Comparison of ENCODE assay signal across 19 cellular contexts in the genomic region with DNA sequence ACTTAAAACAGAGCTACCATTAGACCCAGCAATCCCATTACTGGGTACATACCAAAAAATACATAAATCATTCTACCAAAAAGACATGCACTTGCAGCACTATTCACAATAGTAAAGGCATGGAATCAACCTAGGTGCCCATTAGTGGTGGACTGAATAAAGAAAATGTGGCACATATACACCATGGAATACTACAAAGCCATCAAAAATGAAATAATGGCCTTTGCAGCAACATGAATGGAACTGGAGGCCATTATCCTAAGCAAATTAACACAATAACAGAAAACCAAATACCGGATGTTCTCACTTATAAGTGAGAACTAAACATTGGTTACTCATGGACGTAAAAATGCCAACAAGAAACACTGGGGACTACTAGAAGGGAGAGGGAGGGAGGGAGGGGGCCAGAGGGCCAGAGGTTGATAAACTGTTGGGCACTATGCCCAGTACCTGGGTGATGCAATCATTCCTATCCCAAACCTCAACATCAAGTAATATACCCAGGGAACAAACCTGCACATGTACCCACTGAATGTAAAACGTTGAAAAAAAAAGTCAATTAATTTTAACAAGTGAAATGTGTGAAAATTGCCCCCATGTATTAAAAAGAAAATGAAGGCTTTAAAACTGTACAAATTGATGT. TPM values are rescaled to one million over a fixed set of nuclear protein-coding genes. Genes with fewer than 3 reads are reported as not detected.
DNase-seq lines count a peak whose midpoint lies in the region; ATAC-seq and TF ChIP-seq lines count a peak whose summit lies in the region.
"Had no signal": no experiment of that assay in that cellular context is flagged by ENCODE, and none has a peak within 500 bp of the region (broad histone marks: within the 10 kb centered on the region; RNA-seq: fewer than 3 reads in every experiment).

No MANE protein-coding gene starts in this region.

- no TSS peak for BruUV-seq in Panc1 (replicated peaks; lab: Mats Ljungman, UMichigan)

- H3K36me3 ChIP-seq in Panc1 (ENCODE audit: control insufficient read depth, insufficient read depth, low read length): no peaks in the 10 kb centered on the region
- H3K36me3 ChIP-seq in hepatocyte (replicated peaks; ENCODE audit: insufficient read depth, low read depth): no peaks in the 10 kb centered on the region
- H3K36me3 ChIP-seq: BLaER1 treated with 17β-estradiol and CSF1 and Interleukin-3, amounts not matched to agents 10 nM and 100 nM; MG63 had no signal

- no peak for TF ChIP-seq POLR2A in GM18505 (IDR thresholded peaks at IDR 0.05; ENCODE audit: borderline replicate concordance, extremely low read depth, insufficient read depth, insufficient read length)

- H3K9me2 ChIP-seq in hepatocyte (replicated peaks; ENCODE audit: insufficient read depth): no peaks in the 10 kb centered on the region

- TF ChIP-seq CTCF in Panc1 (IDR thresholded peaks at IDR 0.05) (no peak), hepatocyte (IDR thresholded peaks at IDR 0.05; ENCODE audit: poor library complexity) (no peak)

- DNase-seq in DMS 273 (lab: John Stamatoyannopoulos, UW; ENCODE audit: unreplicated experiment): peak; percentile 30
- no peak for DNase-seq in DMS 273 treated with DMSO at 0.1 percent for 48 hours (lab: John Stamatoyannopoulos, UW)
- peak; percentile 9 for DNase-seq in Daoy (ENCODE audit: low read depth)
- no peak for DNase-seq in Panc1 (ENCODE audit: low read depth, low spot score)
- peak; percentile 13 for DNase-seq in hepatocyte (ENCODE audit: low spot score)
- no peak for DNase-seq in activated CD4-positive, alpha-beta T cell treated with anti-CD3 and anti-CD28 coated beads, Interleukin-2, amount 50 U/mL, for 4 hours
- DNase-seq: KBM-7, MG63, NCI-H1105, NCI-H187 treated with DMSO at 0.1 percent for 48 hours, NCI-H2171 treated with DMSO at 0.1 percent for 48 hours, NCI-H510A treated with DMSO at 0.1 percent for 48 hours had no signal

- in situ Hi-C loops in Panc1 (cut with HindIII; ENCODE audit: low pct_unique_long_range_greater_than_20kb, low sequenced_read_pairs): no loop called here

- no peaks in the 10 kb centered on the region for H3K79me2 ChIP-seq in hepatocyte

- intact Hi-C loops in Panc1 (cut with micrococcal nuclease; ENCODE audit: unreplicated experiment): no loop called here

- no peaks in the 10 kb centered on the region for H3K27me3 ChIP-seq in Panc1 (ENCODE audit: control insufficient read depth, insufficient read depth, low read length)
- no peaks in the 10 kb centered on the region for H3K27me3 ChIP-seq in hepatocyte
- H3K27me3 ChIP-seq: BLaER1 treated with 17β-estradiol and CSF1 and Interleukin-3, amounts not matched to agents 10 nM and 100 nM; MG63 had no signal

- H3K4me1 ChIP-seq in Panc1 (ENCODE audit: control insufficient read depth, insufficient read depth, low read length): peaks cover 17% of the 10 kb centered on the region
- H3K4me1 ChIP-seq in hepatocyte (ENCODE audit: insufficient read depth): no peaks in the 10 kb centered on the region

- CTCF ChIA-PET in Panc1 (lab: Charles Lee): no interaction called here

- 97% methylated on average over 3 of the region's 3 CpGs for WGBS in hepatocyte (ENCODE audit: low lambda C conversion rate, missing lambda C conversion rate)

- no peak overlapping the region for H2AFZ ChIP-seq in hepatocyte

- H3K27ac ChIP-seq in Panc1 (ENCODE audit: low read length): peak overlapping the region; percentile 24; the same call in 1 of the 2 replicates
- H3K27ac ChIP-seq in hepatocyte: no peak overlapping the region
- H3K27ac ChIP-seq: 22Rv1; BLaER1 treated with 17β-estradiol and CSF1 and Interleukin-3, amounts not matched to agents 10 nM and 100 nM; SK-N-MC had no signal

- POLR2A ChIA-PET in Panc1 (lab: Charles Lee): no interaction called here

- H4K20me1 ChIP-seq in hepatocyte (ENCODE audit: insufficient read depth, poor library complexity, severe bottlenecking): no peaks in the 10 kb centered on the region
- H4K20me1 ChIP-seq: BLaER1 treated with 17β-estradiol and CSF1 and Interleukin-3, amounts not matched to agents 10 nM and 100 nM had no signal

- ATAC-seq in Panc1 (no peak), GM18505 (IDR thresholded peaks at IDR 0.05; ENCODE audit: unreplicated experiment) (no peak), HG03280 (IDR thresholded peaks at IDR 0.05; ENCODE audit: unreplicated experiment) (no peak)
- ATAC-seq: GM12878 had no signal

- H3K9me3 ChIP-seq in Panc1 (ENCODE audit: control insufficient read depth, insufficient read depth, low read depth, low read length): no peaks in the 10 kb centered on the region
- no peaks in the 10 kb centered on the region for H3K9me3 ChIP-seq in hepatocyte (ENCODE audit: low read depth)
- H3K9me3 ChIP-seq: BLaER1 treated with 17β-estradiol and CSF1 and Interleukin-3, amounts not matched to agents 10 nM and 100 nM; MG63 had no signal

- H3K4me3 ChIP-seq in Panc1 (ENCODE audit: low read depth in 2 of 2, low read length in 2 of 2) (no peak overlapping the region), hepatocyte (no peak overlapping the region)
- H3K4me3 ChIP-seq: BLaER1 treated with 17β-estradiol and CSF1 and Interleukin-3, amounts not matched to agents 10 nM and 100 nM; GM12878; MG63; SK-N-MC had no signal

- H3K4me2 ChIP-seq in hepatocyte: no peak overlapping the region
- H3K4me2 ChIP-seq: BLaER1 treated with 17β-estradiol and CSF1 and Interleukin-3, amounts not matched to agents 10 nM and 100 nM had no signal

RNA-seq across cellular contexts. Expression of a gene that starts 24.5 kb away (rescaled TPM):
- 0.29 TPM in 1 of 2 replicates, not detected in the other for total RNA-seq in Daoy (2014; rRNA removed; shearing (Covaris generic))
- 0.54 TPM for total RNA-seq in Panc1 (2021; ENCODE audit: unreplicated experiment)
- 0.57 TPM for polyA plus RNA-seq in Panc1 (2012; ENCODE audit: insufficient read length)
- total RNA-seq in hepatocyte: 0.36 TPM in 1 of 2 replicates, not detected in the other
- 1.0 and 1.3 TPM in 2 replicates for polyA plus RNA-seq in hepatocyte
- total RNA-seq: G401 had no signal

RNA-seq across cellular contexts. Expression of a gene that starts 40.5 kb away (rescaled TPM):
- 6.2 and 8.5 TPM in 2 replicates for total RNA-seq in Daoy (2014; rRNA removed; shearing (Covaris generic))
- total RNA-seq in Panc1 (2021; ENCODE audit: unreplicated experiment) (13.7 TPM), hepatocyte (15.0 and 15.1 TPM in 2 replicates)
- polyA plus RNA-seq in Panc1 (2012; ENCODE audit: insufficient read length): 7.2 TPM
- polyA plus RNA-seq in hepatocyte: 12.8 and 13.3 TPM in 2 replicates

RNA-seq across cellular contexts. Expression of a gene that starts 40.6 kb away (rescaled TPM):
- 62.5 and 71.6 TPM in 2 replicates for total RNA-seq in Daoy (2014; rRNA removed; shearing (Covaris generic))
- total RNA-seq in Panc1 (2021; ENCODE audit: unreplicated experiment) (69.1 TPM), hepatocyte (84.1 and 93.3 TPM in 2 replicates)
- 22.4 TPM for polyA plus RNA-seq in Panc1 (2012; ENCODE audit: insufficient read length)
- 36.0 and 41.3 TPM in 2 replicates for polyA plus RNA-seq in hepatocyte

RNA-seq across cellular contexts. Expression of a gene that starts 51.2 kb away (rescaled TPM):
- total RNA-seq in Daoy (2014; rRNA removed; shearing (Covaris generic)): 2.3 and 6.8 TPM in 2 replicates
- total RNA-seq in Panc1 (2021; ENCODE audit: unreplicated experiment): 2.2 TPM
- polyA plus RNA-seq in Panc1 (2012; ENCODE audit: insufficient read length): 1.2 TPM
- 1.6 and 3.6 TPM in 2 replicates for total RNA-seq in hepatocyte
- 2.3 and 3.4 TPM in 2 replicates for polyA plus RNA-seq in hepatocyte

Comparison
In these comparisons a context has a peak if more than half of its experiments do, and no peak if none do; other contexts are left out.
1. DNase-seq: peak in DMS 273 (single experiment), Daoy (single experiment) and hepatocyte (single experiment); none in DMS 273 treated with DMSO at 0.1 percent for 48 hours (single experiment), Panc1 (single experiment) and activated CD4-positive, alpha-beta T cell treated with anti-CD3 and anti-CD28 coated beads, Interleukin-2, amount 50 U/mL, for 4 hours (0 of 2).